ENCODE assay signal across 24 cellular contexts in the genomic region with DNA sequence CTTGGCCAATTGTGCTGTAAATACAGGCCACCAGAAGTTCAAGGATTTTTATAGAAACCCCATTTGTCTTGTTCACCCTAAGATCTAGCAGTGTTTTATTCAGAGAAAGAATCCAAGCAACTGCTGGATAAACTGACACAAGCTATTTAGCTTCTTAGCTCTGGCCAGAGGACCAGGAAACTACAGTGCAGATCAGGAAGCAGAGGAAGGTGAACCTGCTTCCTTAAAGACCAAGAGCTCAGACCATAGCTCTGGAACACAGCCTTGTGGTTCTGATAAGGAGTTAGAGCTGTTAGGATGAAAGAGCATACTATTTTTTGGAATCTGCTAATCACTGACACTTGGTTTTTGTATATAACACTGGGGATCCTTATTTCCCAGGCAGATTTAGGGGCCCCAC. TPM values are rescaled to one million over a fixed set of nuclear protein-coding genes. Genes with fewer than 3 reads are reported as not detected.
DNase-seq lines count a peak whose midpoint lies in the region; ATAC-seq, FAIRE-seq and TF ChIP-seq lines count a peak whose summit lies in the region.
"Had no signal": no experiment of that assay in that cellular context is flagged by ENCODE, and none has a peak within 500 bp of the region (broad histone marks: within the 10 kb centered on the region; RNA-seq: fewer than 3 reads in every experiment).

No MANE protein-coding gene starts in this region.

- no peaks in the 10 kb centered on the region for H3K79me2 ChIP-seq in endothelial cell of umbilical vein (ENCODE audit: control insufficient read depth, insufficient read depth, low read length)

- no peaks in the 10 kb centered on the region for H3K27me3 ChIP-seq in CD8-positive, alpha-beta T cell (ENCODE audit: insufficient read depth, low read length)
- no peaks in the 10 kb centered on the region for H3K27me3 ChIP-seq in endothelial cell of umbilical vein (ENCODE audit: control insufficient read depth in 2 of 2, insufficient read depth in 2 of 2, low read length in 2 of 2)

- no peak overlapping the region for H3K4me3 Mint-ChIP-seq in activated T-cell treated with anti-CD3 and anti-CD28 coated beads, Interleukin-2, amount 50 U/mL, for 24 hours
- no peak overlapping the region for H3K4me3 Mint-ChIP-seq in CD8-positive, alpha-beta T cell
- no peak overlapping the region for H3K4me3 Mint-ChIP-seq in neural crest cell
- H3K4me3 Mint-ChIP-seq: HFFc6 had no signal

- H3K4me1 ChIP-seq in CD8-positive, alpha-beta T cell (ENCODE audit: insufficient read depth, low read length) = no peaks in the 10 kb centered on the region
- H3K4me1 ChIP-seq in endothelial cell of umbilical vein (ENCODE audit: control insufficient read depth, extremely low read depth, insufficient read depth, low read length) = peaks cover 11% of the 10 kb centered on the region

- no peaks in the 10 kb centered on the region for H3K4me1 Mint-ChIP-seq in activated T-cell treated with anti-CD3 and anti-CD28 coated beads, Interleukin-2, amount 50 U/mL, for 24 hours (ENCODE audit: low read depth)
- H3K4me1 Mint-ChIP-seq in CD8-positive, alpha-beta T cell (ENCODE audit: low read depth) = no peaks in the 10 kb centered on the region
- no peaks in the 10 kb centered on the region for H3K4me1 Mint-ChIP-seq in neural crest cell

- dilution Hi-C loops in endothelial cell of umbilical vein (cut with MboI; ENCODE audit: extremely low pct_ligation_motif_present, low sequenced_read_pairs) = no loop called here

- H3K9me1 ChIP-seq in endothelial cell of umbilical vein (replicated peaks; ENCODE audit: control insufficient read depth, extremely low read depth, insufficient read depth, low read length) = no peaks in the 10 kb centered on the region

- no peak overlapping the region for H3K4me3 ChIP-seq in CD8-positive, alpha-beta T cell (ENCODE audit: low read depth, low read length)
- H3K4me3 ChIP-seq in endothelial cell of umbilical vein (replicated peaks in 1 of 3; ENCODE audit: insufficient read depth in 1 of 3, low read depth in 1 of 3, low read length in 3 of 3) = no peak overlapping the region

- no peak for TF ChIP-seq CTCF in CD8-positive, alpha-beta T cell (IDR thresholded peaks at IDR 0.05)
- no peak for TF ChIP-seq CTCF in endothelial cell of umbilical vein (IDR thresholded peaks at IDR 0.05; ENCODE audit: extremely low read depth in 1 of 2, insufficient read depth in 1 of 2, low read depth in 1 of 2, low read length in 2 of 2)
- TF ChIP-seq CTCF in neural crest cell (conservative IDR thresholded peaks at IDR 0.05) = no peak

- POLR2A ChIA-PET in CD8-positive, alpha-beta T cell (lab: Charles Lee) = interaction anchor here (1.6 kb wide), 1 partner anchor 57 kb away, joined by 3 read pairs; no protein-coding TSS in a partner anchor
- POLR2A ChIA-PET in endothelial cell of umbilical vein (lab: Charles Lee) = interaction anchor here (0.6 to 1.3 kb wide), 4 partner anchors 11 to 108 kb away, joined by 3 to 7 read pairs (median 5); a partner anchor contains a TSS

- intact Hi-C loops in CD8-positive, alpha-beta T cell (cut with DNase I, micrococcal nuclease) = no loop called here
- intact Hi-C loops in endothelial cell of umbilical vein (cut with micrococcal nuclease) = no loop called here

- DNase-seq in activated T-cell treated with anti-CD3 and anti-CD28 coated beads, Interleukin-2, amount 50 U/mL, for 24 hours = no peak
- no peak for DNase-seq in activated T-cell treated with anti-CD3 and anti-CD28 coated beads for 4 hours
- no peak for DNase-seq in CD8-positive, alpha-beta T cell
- DNase-seq in endothelial cell of umbilical vein (ENCODE audit: low read depth, low spot score) = peak; percentile 82
- no peak for DNase-seq in neural crest cell (ENCODE audit: low read depth, low spot score)
- no peak for DNase-seq in NCI-H2227 treated with DMSO at 0.1 percent for 48 hours (lab: John Stamatoyannopoulos, UW)
- DNase-seq in 8988T = no peak
- DNase-seq: AML-193, C1 segment of cervical spinal cord, COR-L47, DMS79, H7, HFFc6, KBM-7, NCI-H1092, NCI-H1436, NCI-H1930, NCI-H226, NCI-H524, NCI-H82, SIG-M5 had no signal

- CTCF ChIA-PET in CD8-positive, alpha-beta T cell (lab: Charles Lee) = no interaction called here
- CTCF ChIA-PET in endothelial cell of umbilical vein (lab: Charles Lee) = interaction anchor here (0.6 to 2.5 kb wide), 12 partner anchors 9 to 595 kb away, joined by 3 to 18 read pairs (median 4); a partner anchor contains a TSS

- no TSS peak for BruUV-seq in endothelial cell of umbilical vein (replicated peaks; lab: Mats Ljungman, UMichigan)

- H3K36me3 ChIP-seq in CD8-positive, alpha-beta T cell (ENCODE audit: insufficient read depth, low read length) = peaks cover 46% of the 10 kb centered on the region
- H3K36me3 ChIP-seq in endothelial cell of umbilical vein (ENCODE audit: control insufficient read depth in 2 of 2, extremely low read depth in 1 of 2, insufficient read depth in 2 of 2, low read length in 2 of 2) = peaks cover 29 to 31% of the 10 kb centered on the region in 2 experiments

- H3K4me2 ChIP-seq in endothelial cell of umbilical vein (ENCODE audit: insufficient read depth, low read length) = peak overlapping the region; percentile 24

- peaks cover 63% of the 10 kb centered on the region for H3K36me3 Mint-ChIP-seq in activated T-cell treated with anti-CD3 and anti-CD28 coated beads, Interleukin-2, amount 50 U/mL, for 24 hours (ENCODE audit: low read depth)
- peaks cover 58% of the 10 kb centered on the region for H3K36me3 Mint-ChIP-seq in CD8-positive, alpha-beta T cell
- H3K36me3 Mint-ChIP-seq in neural crest cell (ENCODE audit: low read depth) = peaks cover 20% of the 10 kb centered on the region

- no peaks in the 10 kb centered on the region for H4K20me1 ChIP-seq in endothelial cell of umbilical vein (replicated peaks; ENCODE audit: control insufficient read depth, extremely low read depth, insufficient read depth, low read length)

- no peaks in the 10 kb centered on the region for H3K27me3 Mint-ChIP-seq in activated T-cell treated with anti-CD3 and anti-CD28 coated beads, Interleukin-2, amount 50 U/mL, for 24 hours
- no peaks in the 10 kb centered on the region for H3K27me3 Mint-ChIP-seq in CD8-positive, alpha-beta T cell (ENCODE audit: low read depth)
- H3K27me3 Mint-ChIP-seq in neural crest cell (ENCODE audit: low read depth) = no peaks in the 10 kb centered on the region

- no peak overlapping the region for H2AFZ ChIP-seq in endothelial cell of umbilical vein (ENCODE audit: low read depth, low read length)

- H3K27ac Mint-ChIP-seq in activated T-cell treated with anti-CD3 and anti-CD28 coated beads, Interleukin-2, amount 50 U/mL, for 24 hours = peak overlapping the region; percentile 55
- peak overlapping the region; percentile 18 for H3K27ac Mint-ChIP-seq in CD8-positive, alpha-beta T cell
- peak overlapping the region; percentile 57 for H3K27ac Mint-ChIP-seq in neural crest cell (ENCODE audit: unreplicated experiment)
- H3K27ac Mint-ChIP-seq: HFFc6 had no signal

- FAIRE-seq in endothelial cell of umbilical vein (lab: Jason Lieb, UNC) = peak; percentile 62

- H3K9me3 Mint-ChIP-seq in activated T-cell treated with anti-CD3 and anti-CD28 coated beads, Interleukin-2, amount 50 U/mL, for 24 hours = no peaks in the 10 kb centered on the region
- no peaks in the 10 kb centered on the region for H3K9me3 Mint-ChIP-seq in CD8-positive, alpha-beta T cell
- no peaks in the 10 kb centered on the region for H3K9me3 Mint-ChIP-seq in neural crest cell
- H3K9me3 Mint-ChIP-seq: HFFc6 had no signal

- ATAC-seq in CD8-positive, alpha-beta T cell = no peak
- no peak for ATAC-seq in GM18867 (IDR thresholded peaks at IDR 0.05; ENCODE audit: unreplicated experiment)
- ATAC-seq: Panc1 had no signal

- no peak overlapping the region for H3K9ac ChIP-seq in endothelial cell of umbilical vein (replicated peaks; ENCODE audit: extremely low read depth, insufficient read depth, low read length)

- no peak overlapping the region for H3K27ac ChIP-seq in CD8-positive, alpha-beta T cell (ENCODE audit: low read depth, low read length)
- no peak overlapping the region for H3K27ac ChIP-seq in endothelial cell of umbilical vein (ENCODE audit: insufficient read depth, low read depth, low read length)
- H3K27ac ChIP-seq: HL-60 had no signal

- H3K9me3 ChIP-seq in CD8-positive, alpha-beta T cell (ENCODE audit: low read length) = no peaks in the 10 kb centered on the region
- H3K9me3 ChIP-seq in endothelial cell of umbilical vein (replicated peaks; ENCODE audit: control insufficient read depth, insufficient read depth, low read length) = no peaks in the 10 kb centered on the region

- TF ChIP-seq POLR2A in endothelial cell of umbilical vein (IDR thresholded peaks at IDR 0.05; ENCODE audit: low read depth, low read length) = no peak

RNA-seq across cellular contexts. Expression of a gene that starts 5.2 kb away (rescaled TPM):
- total RNA-seq in CD8-positive, alpha-beta T cell = 1 to 10 TPM; 3.8 to 4.5 TPM
- total RNA-seq in endothelial cell of umbilical vein (3.5 and 3.6 TPM in 2 replicates), neural crest cell (1.9 and 2.4 TPM in 2 replicates)
- 1.2 and 1.3 TPM in 2 replicates for polyA plus RNA-seq in endothelial cell of umbilical vein
- polyA plus RNA-seq in endothelial cell of umbilical vein (2011; cell fraction: cytosol; rRNA removed) = 0.18 and 0.23 TPM in 2 replicates
- 9.2 and 10.3 TPM in 2 replicates for polyA plus RNA-seq in endothelial cell of umbilical vein (2011; cell fraction: nucleus; rRNA removed)
- polyA plus RNA-seq in endothelial cell of umbilical vein (2012) = 0.37 and 0.52 TPM in 2 replicates
- polyA minus RNA-seq in endothelial cell of umbilical vein = 7.1 and 8.0 TPM in 2 replicates
- not detected for polyA minus RNA-seq in endothelial cell of umbilical vein (2011; cell fraction: cytosol; rRNA and poly(A)+ RNA removed)
- polyA minus RNA-seq in endothelial cell of umbilical vein (2011; cell fraction: nucleus; rRNA and poly(A)+ RNA removed) = 10.4 and 12.3 TPM in 2 replicates

RNA-seq across cellular contexts. Expression of a gene that starts 45.2 kb away (rescaled TPM):
- total RNA-seq in CD8-positive, alpha-beta T cell = 100 to 1,000 TPM; 106 to 112 TPM
- total RNA-seq in endothelial cell of umbilical vein = 149 and 157 TPM in 2 replicates
- polyA plus RNA-seq in endothelial cell of umbilical vein = 59.7 and 101 TPM in 2 replicates
- polyA plus RNA-seq in endothelial cell of umbilical vein (2011; cell fraction: cytosol; rRNA removed) = 153 and 176 TPM in 2 replicates
- polyA plus RNA-seq in endothelial cell of umbilical vein (2011; cell fraction: nucleus; rRNA removed) = 170 and 225 TPM in 2 replicates
- 83.6 and 135 TPM in 2 replicates for polyA plus RNA-seq in endothelial cell of umbilical vein (2012)
- 69.5 and 70.4 TPM in 2 replicates for polyA minus RNA-seq in endothelial cell of umbilical vein
- polyA minus RNA-seq in endothelial cell of umbilical vein (2011; cell fraction: cytosol; rRNA and poly(A)+ RNA removed) = 128 TPM
- 68.0 and 86.0 TPM in 2 replicates for polyA minus RNA-seq in endothelial cell of umbilical vein (2011; cell fraction: nucleus; rRNA and poly(A)+ RNA removed)
- total RNA-seq in neural crest cell = 455 and 466 TPM in 2 replicates

RNA-seq across cellular contexts. Expression of a gene that starts 57.3 kb away (rescaled TPM):
- total RNA-seq in CD8-positive, alpha-beta T cell = 100 to 1,000 TPM; 125 to 128 TPM
- total RNA-seq in endothelial cell of umbilical vein = 88.8 and 89.7 TPM in 2 replicates
- 32.4 and 35.0 TPM in 2 replicates for polyA plus RNA-seq in endothelial cell of umbilical vein
- polyA plus RNA-seq in endothelial cell of umbilical vein (2011; cell fraction: cytosol; rRNA removed) = 38.9 and 39.0 TPM in 2 replicates
- polyA plus RNA-seq in endothelial cell of umbilical vein (2011; cell fraction: nucleus; rRNA removed) = 82.9 and 103 TPM in 2 replicates
- polyA plus RNA-seq in endothelial cell of umbilical vein (2012) = 38.0 and 52.9 TPM in 2 replicates
- 82.7 and 88.2 TPM in 2 replicates for polyA minus RNA-seq in endothelial cell of umbilical vein
- polyA minus RNA-seq in endothelial cell of umbilical vein (2011; cell fraction: cytosol; rRNA and poly(A)+ RNA removed) = 50.0 TPM
- 106 and 177 TPM in 2 replicates for polyA minus RNA-seq in endothelial cell of umbilical vein (2011; cell fraction: nucleus; rRNA and poly(A)+ RNA removed)
- 73.6 and 74.9 TPM in 2 replicates for total RNA-seq in neural crest cell

RNA-seq across cellular contexts. Expression of a gene that starts 58.9 kb away (rescaled TPM):
- 1 to 10 TPM; 5.1 to 8.2 TPM for total RNA-seq in CD8-positive, alpha-beta T cell
- 23.8 and 25.6 TPM in 2 replicates for total RNA-seq in endothelial cell of umbilical vein
- polyA plus RNA-seq in endothelial cell of umbilical vein = 46.1 and 56.2 TPM in 2 replicates
- 45.2 and 48.9 TPM in 2 replicates for polyA plus RNA-seq in endothelial cell of umbilical vein (2011; cell fraction: cytosol; rRNA removed)
- 20.4 and 22.2 TPM in 2 replicates for polyA plus RNA-seq in endothelial cell of umbilical vein (2011; cell fraction: nucleus; rRNA removed)
- 24.0 and 32.1 TPM in 2 replicates for polyA plus RNA-seq in endothelial cell of umbilical vein (2012)
- 47.9 and 56.3 TPM in 2 replicates for polyA minus RNA-seq in endothelial cell of umbilical vein
- 22.6 TPM for polyA minus RNA-seq in endothelial cell of umbilical vein (2011; cell fraction: cytosol; rRNA and poly(A)+ RNA removed)
- polyA minus RNA-seq in endothelial cell of umbilical vein (2011; cell fraction: nucleus; rRNA and poly(A)+ RNA removed) = 16.7 and 24.2 TPM in 2 replicates
- total RNA-seq in neural crest cell = 25.7 and 29.6 TPM in 2 replicates
